1 cellular context compared by ENCODE assay signal in the genomic region with DNA sequence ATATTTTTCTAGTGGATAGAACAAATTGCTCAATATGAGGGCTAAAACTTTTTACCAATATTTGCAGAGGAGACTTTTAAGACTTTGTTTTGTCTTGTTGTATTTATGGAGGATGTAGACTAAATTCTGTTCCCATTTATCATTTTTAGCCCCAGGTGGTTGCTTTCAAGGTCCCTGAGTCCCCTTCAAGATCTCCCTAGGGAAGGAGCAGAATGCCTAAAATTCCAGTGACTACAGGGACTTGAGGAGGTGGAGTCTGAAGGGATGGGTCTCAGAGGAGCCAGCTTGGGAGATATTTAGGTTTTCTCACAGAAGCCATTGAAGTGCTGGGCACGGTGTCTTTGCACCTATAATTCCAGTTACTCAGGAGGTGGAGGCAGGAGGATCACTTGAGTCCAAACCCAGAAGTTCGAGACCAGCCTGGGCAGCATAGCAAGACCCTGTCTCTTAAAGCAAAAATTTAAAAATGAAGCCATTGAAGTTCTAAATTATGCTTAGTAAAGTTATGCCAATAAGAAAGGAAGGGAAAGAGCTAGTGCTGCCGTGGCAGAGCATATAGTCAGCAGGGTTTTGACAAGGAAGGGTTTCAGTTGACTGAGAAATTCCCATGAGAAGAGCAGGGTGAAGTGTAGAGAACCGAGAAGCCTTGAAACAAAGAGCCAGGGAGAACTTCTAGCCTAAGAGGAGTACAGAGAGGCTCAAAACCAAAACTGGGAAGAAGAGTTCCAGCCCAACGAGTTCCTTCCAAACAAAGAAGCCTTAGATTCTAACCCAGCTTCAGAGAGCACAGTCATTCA.
TF ChIP-seq lines count a peak whose summit lies in the region.

No MANE protein-coding gene starts in this region.

TF ChIP-seq in GM12878, 131 proteins besides CTCF, POLR2A, EP300 and RAD21:
- TF ChIP-seq BACH1 (IDR thresholded peaks at IDR 0.05; ENCODE audit: borderline replicate concordance): no peak
- TF ChIP-seq PAX8 (IDR thresholded peaks at IDR 0.05): no peak
- TF ChIP-seq ETV6 (conservative IDR thresholded peaks at IDR 0.05 in 1 of 2, IDR thresholded peaks at IDR 0.05 in 1 of 2; ENCODE audit: borderline replicate concordance in 1 of 2, low read depth in 1 of 2): no peak
- TF ChIP-seq FOS (IDR thresholded peaks at IDR 0.05; ENCODE audit: borderline replicate concordance, extremely low read depth, insufficient read length): no peak
- no peak for TF ChIP-seq HDAC2 (IDR thresholded peaks at IDR 0.05)
- no peak for TF ChIP-seq JUNB (IDR thresholded peaks at IDR 0.05)
- TF ChIP-seq, protein P1, sequence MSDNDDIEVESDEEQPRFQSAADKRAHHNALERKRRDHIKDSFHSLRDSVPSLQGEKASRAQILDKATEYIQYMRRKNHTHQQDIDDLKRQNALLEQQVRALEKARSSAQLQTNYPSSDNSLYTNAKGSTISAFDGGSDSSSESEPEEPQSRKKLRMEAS (IDR thresholded peaks at IDR 0.05; ENCODE audit: low read depth, low read length): no peak
- no peak for TF ChIP-seq SMARCA5 (IDR thresholded peaks at IDR 0.05)
- TF ChIP-seq, protein P2, sequence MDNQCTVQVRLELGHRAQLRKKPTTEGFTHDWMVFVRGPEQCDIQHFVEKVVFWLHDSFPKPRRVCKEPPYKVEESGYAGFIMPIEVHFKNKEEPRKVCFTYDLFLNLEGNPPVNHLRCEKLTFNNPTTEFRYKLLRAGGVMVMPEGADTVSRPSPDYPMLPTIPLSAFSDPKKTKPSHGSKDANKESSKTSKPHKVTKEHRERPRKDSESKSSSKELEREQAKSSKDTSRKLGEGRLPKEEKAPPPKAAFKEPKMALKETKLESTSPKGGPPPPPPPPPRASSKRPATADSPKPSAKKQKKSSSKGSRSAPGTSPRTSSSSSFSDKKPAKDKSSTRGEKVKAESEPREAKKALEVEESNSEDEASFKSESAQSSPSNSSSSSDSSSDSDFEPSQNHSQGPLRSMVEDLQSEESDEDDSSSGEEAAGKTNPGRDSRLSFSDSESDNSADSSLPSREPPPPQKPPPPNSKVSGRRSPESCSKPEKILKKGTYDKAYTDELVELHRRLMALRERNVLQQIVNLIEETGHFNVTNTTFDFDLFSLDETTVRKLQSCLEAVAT (IDR thresholded peaks at IDR 0.05): no peak
- TF ChIP-seq ZBED1 (IDR thresholded peaks at IDR 0.05; ENCODE audit: borderline replicate concordance): no peak
- TF ChIP-seq, protein P3, sequence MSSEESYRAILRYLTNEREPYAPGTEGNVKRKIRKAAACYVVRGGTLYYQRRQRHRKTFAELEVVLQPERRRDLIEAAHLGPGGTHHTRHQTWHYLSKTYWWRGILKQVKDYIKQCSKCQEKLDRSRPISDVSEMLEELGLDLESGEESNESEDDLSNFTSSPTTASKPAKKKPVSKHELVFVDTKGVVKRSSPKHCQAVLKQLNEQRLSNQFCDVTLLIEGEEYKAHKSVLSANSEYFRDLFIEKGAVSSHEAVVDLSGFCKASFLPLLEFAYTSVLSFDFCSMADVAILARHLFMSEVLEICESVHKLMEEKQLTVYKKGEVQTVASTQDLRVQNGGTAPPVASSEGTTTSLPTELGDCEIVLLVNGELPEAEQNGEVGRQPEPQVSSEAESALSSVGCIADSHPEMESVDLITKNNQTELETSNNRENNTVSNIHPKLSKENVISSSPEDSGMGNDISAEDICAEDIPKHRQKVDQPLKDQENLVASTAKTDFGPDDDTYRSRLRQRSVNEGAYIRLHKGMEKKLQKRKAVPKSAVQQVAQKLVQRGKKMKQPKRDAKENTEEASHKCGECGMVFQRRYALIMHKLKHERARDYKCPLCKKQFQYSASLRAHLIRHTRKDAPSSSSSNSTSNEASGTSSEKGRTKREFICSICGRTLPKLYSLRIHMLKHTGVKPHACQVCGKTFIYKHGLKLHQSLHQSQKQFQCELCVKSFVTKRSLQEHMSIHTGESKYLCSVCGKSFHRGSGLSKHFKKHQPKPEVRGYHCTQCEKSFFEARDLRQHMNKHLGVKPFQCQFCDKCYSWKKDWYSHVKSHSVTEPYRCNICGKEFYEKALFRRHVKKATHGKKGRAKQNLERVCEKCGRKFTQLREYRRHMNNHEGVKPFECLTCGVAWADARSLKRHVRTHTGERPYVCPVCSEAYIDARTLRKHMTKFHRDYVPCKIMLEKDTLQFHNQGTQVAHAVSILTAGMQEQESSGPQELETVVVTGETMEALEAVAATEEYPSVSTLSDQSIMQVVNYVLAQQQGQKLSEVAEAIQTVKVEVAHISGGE (CRISPR knock-in tag; IDR thresholded peaks at IDR 0.05): no peak
- no peak for TF ChIP-seq WRNIP1 (IDR thresholded peaks at IDR 0.05; ENCODE audit: borderline replicate concordance, low read depth, low read length)
- TF ChIP-seq BMI1 (IDR thresholded peaks at IDR 0.05; ENCODE audit: borderline replicate concordance): no peak
- TF ChIP-seq CBFB (IDR thresholded peaks at IDR 0.05; ENCODE audit: low read depth): no peak
TF ChIP-seq in GM12878: peak in this region for 0.
